Comparison of ENCODE assay signal across 1 cellular context in genomic region chr1:153880962-153881361, GRCh38.
TF ChIP-seq lines count a peak whose summit lies in the region.

No MANE protein-coding gene starts in this region.

TF ChIP-seq in K562, 482 proteins besides CTCF, POLR2A, EP300 and RAD21 (continued from another document):
- TF ChIP-seq DACH1 (IDR thresholded peaks at IDR 0.05; ENCODE audit: partially characterized antibody): peak; percentile 56
- peak; percentile 58 for TF ChIP-seq VEZF1 (CRISPR knock-in tag; IDR thresholded peaks at IDR 0.05)
- TF ChIP-seq, protein P1, sequence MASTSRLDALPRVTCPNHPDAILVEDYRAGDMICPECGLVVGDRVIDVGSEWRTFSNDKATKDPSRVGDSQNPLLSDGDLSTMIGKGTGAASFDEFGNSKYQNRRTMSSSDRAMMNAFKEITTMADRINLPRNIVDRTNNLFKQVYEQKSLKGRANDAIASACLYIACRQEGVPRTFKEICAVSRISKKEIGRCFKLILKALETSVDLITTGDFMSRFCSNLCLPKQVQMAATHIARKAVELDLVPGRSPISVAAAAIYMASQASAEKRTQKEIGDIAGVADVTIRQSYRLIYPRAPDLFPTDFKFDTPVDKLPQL (IDR thresholded peaks at IDR 0.05; ENCODE audit: extremely low read depth, insufficient read length): no peak
- peak; percentile 81 for TF ChIP-seq SMAD1 (IDR thresholded peaks at IDR 0.05; ENCODE audit: low read depth, low read length, partially characterized antibody)
- TF ChIP-seq ATF3 (IDR thresholded peaks at IDR 0.05): 0 out of 2 replicates have a peak, but pooled peaks have one; percentile 7
- no peak for TF ChIP-seq ATF3 (CRISPR knock-in tag; conservative IDR thresholded peaks at IDR 0.05)
- no peak for TF ChIP-seq ERF (CRISPR knock-in tag; IDR thresholded peaks at IDR 0.05)
- TF ChIP-seq, protein P2, sequence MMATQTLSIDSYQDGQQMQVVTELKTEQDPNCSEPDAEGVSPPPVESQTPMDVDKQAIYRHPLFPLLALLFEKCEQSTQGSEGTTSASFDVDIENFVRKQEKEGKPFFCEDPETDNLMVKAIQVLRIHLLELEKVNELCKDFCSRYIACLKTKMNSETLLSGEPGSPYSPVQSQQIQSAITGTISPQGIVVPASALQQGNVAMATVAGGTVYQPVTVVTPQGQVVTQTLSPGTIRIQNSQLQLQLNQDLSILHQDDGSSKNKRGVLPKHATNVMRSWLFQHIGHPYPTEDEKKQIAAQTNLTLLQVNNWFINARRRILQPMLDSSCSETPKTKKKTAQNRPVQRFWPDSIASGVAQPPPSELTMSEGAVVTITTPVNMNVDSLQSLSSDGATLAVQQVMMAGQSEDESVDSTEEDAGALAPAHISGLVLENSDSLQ (IDR thresholded peaks at IDR 0.05): peak; percentile 48
- TF ChIP-seq NFIC (IDR thresholded peaks at IDR 0.05): peak; percentile 100
- no peak for TF ChIP-seq GATAD2A (IDR thresholded peaks at IDR 0.05)
- TF ChIP-seq TCF7 (IDR thresholded peaks at IDR 0.05; ENCODE audit: borderline replicate concordance): no peak
- TF ChIP-seq ZFPM2 (CRISPR knock-in tag; IDR thresholded peaks at IDR 0.05): no peak
- no peak for TF ChIP-seq ZNF507 (tag; conservative IDR thresholded peaks at IDR 0.05)
- no peak for TF ChIP-seq NFE2L1 (tag; IDR thresholded peaks at IDR 0.05; ENCODE audit: borderline replicate concordance, low read depth)
- TF ChIP-seq FOXM1 (IDR thresholded peaks at IDR 0.05; ENCODE audit: low read depth): no peak
- TF ChIP-seq FOXM1 (CRISPR knock-in tag; IDR thresholded peaks at IDR 0.05; ENCODE audit: low read depth): no peak
